ENCODE assay signal across 13 cellular contexts in the genomic region with DNA sequence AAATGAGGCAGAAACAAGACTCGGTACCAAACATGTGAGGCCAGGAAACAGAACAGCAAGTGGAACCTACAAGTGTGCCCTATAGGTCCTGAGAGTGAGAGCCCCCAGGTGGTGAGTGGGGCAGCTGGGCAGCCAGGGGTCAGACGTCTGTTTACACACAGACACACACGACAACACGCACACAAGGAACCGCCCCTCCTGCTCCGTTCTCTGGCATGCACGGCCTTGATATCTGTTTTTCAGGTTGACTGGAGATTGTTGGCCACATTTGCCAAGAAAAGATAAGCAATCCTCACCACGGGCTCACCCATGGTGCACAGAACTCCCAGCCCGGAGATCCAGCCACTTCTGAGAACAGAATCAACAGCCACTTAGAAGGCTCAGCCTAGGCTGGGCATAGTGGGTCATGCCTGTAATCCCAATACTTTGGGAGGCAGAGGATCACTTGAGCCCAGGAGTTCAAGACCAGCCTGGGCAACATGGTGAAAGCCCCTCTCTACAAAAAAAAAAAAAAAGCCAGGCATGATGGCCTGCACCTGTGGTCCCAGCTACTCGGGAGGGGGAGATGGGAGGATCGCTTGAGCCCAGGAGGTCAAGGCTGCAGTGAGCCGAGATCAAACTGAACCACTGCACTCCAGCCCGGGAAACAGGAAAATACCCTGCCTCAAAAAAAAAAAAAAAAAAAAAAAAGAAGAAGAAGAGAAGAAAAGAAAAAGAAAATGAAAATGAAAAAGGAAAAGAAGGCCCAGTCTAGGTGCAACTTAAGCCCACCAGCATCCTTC. TPM values are rescaled to one million over a fixed set of nuclear protein-coding genes. Genes with fewer than 3 reads are reported as not detected.
DNase-seq lines count a peak whose midpoint lies in the region; ATAC-seq and TF ChIP-seq lines count a peak whose summit lies in the region.
"Had no signal": no experiment of that assay in that cellular context is flagged by ENCODE, and none has a peak within 500 bp of the region (broad histone marks: within the 10 kb centered on the region; RNA-seq: fewer than 3 reads in every experiment).

No MANE protein-coding gene starts in this region.

- TF ChIP-seq CTCF in upper lobe of right lung (IDR thresholded peaks at IDR 0.05), result no peak

- H2BK5ac ChIP-seq in trophoblast cell (ENCODE audit: low read depth, low read length, poor library complexity), result no peak overlapping the region

- H2BK120ac ChIP-seq in trophoblast cell (ENCODE audit: insufficient read depth, low read length, poor library complexity), result no peak overlapping the region

- H3K79me1 ChIP-seq in trophoblast cell (ENCODE audit: low read length), result no peaks in the 10 kb centered on the region

- peak; percentile 41 for DNase-seq in DMS79 (lab: John Stamatoyannopoulos, UW)
- DNase-seq in OCI-M2 (lab: John Stamatoyannopoulos, UW; ENCODE audit: unreplicated experiment), result peak; percentile 83
- no peak for DNase-seq in epithelial cell of prostate (ENCODE audit: low read depth, low spot score)
- DNase-seq in trophoblast cell, result no peak
- no peak for DNase-seq in HPDE6-E6E7 (ENCODE audit: extremely low spot score)
- DNase-seq in upper lobe of right lung, result no peak
- DNase-seq: activated CD4-positive, alpha-beta T cell treated with anti-CD3 and anti-CD28 coated beads, Interleukin-2, amount 10 ng/mL, durations not matched to agents 24 days and 14 days; activated T-cell treated with anti-CD3 and anti-CD28 coated beads, Interleukin-2, amount 50 U/mL, for 24 hours; NCI-H1105; NCI-H2171 had no signal

- intact Hi-C loops in upper lobe of right lung (cut with DNase I), result no loop called here

- H3K4ac ChIP-seq in trophoblast cell (ENCODE audit: low read depth, low read length), result no peak overlapping the region

- no peak overlapping the region for H2AK5ac ChIP-seq in trophoblast cell (ENCODE audit: low read length)

- H3K27me3 ChIP-seq in trophoblast cell (ENCODE audit: insufficient read depth, low read length), result no peaks in the 10 kb centered on the region
- no peaks in the 10 kb centered on the region for H3K27me3 ChIP-seq in upper lobe of right lung

- no CpG with 5 or more reads among the region's 13 CpGs for WGBS in trophoblast cell (ENCODE audit: extremely low coverage, insufficient coverage, insufficient read length)

- no peak for ATAC-seq in HG02981 (IDR thresholded peaks at IDR 0.05; ENCODE audit: unreplicated experiment)
- ATAC-seq in HG02763 (IDR thresholded peaks at IDR 0.05; ENCODE audit: unreplicated experiment), result no peak
- no peak for ATAC-seq in upper lobe of right lung

- H3K9ac ChIP-seq in trophoblast cell (ENCODE audit: low read length), result no peak overlapping the region

- no peak overlapping the region for H2BK12ac ChIP-seq in trophoblast cell (ENCODE audit: low read length)

- H3K14ac ChIP-seq in trophoblast cell (ENCODE audit: low read length), result no peak overlapping the region

- H3K4me3 ChIP-seq in trophoblast cell (ENCODE audit: low read depth, low read length), result no peak overlapping the region
- H3K4me3 ChIP-seq in upper lobe of right lung, result no peak overlapping the region
- H3K4me3 ChIP-seq: tibial artery had no signal

- H4K12ac ChIP-seq in trophoblast cell (ENCODE audit: low read depth, low read length), result no peak overlapping the region

- peak overlapping the region; percentile 39 for H3K27ac ChIP-seq in epithelial cell of prostate
- no peak overlapping the region for H3K27ac ChIP-seq in trophoblast cell (ENCODE audit: low read depth, low read length)
- H3K27ac ChIP-seq in upper lobe of right lung, result no peak overlapping the region
- H3K27ac ChIP-seq: tibial artery had no signal

- H4K8ac ChIP-seq in trophoblast cell (ENCODE audit: low read depth, low read length), result no peak overlapping the region

- H3K18ac ChIP-seq in trophoblast cell (ENCODE audit: low read length), result no peak overlapping the region

- H4K91ac ChIP-seq in trophoblast cell (ENCODE audit: low read depth, low read length), result no peak overlapping the region

- peak overlapping the region; percentile 45 for H3K23ac ChIP-seq in trophoblast cell (ENCODE audit: low read length)

- H2AFZ ChIP-seq in trophoblast cell (ENCODE audit: insufficient read depth, low read length, poor library complexity), result no peak overlapping the region

- no peaks in the 10 kb centered on the region for H3K4me1 ChIP-seq in trophoblast cell (ENCODE audit: control insufficient read depth in 1 of 2, insufficient read depth in 2 of 2, low read length in 2 of 2)
- H3K4me1 ChIP-seq in upper lobe of right lung, result peaks cover 6% of the 10 kb centered on the region
- H3K4me1 ChIP-seq: tibial artery had no signal

- no peak overlapping the region for H3K4me2 ChIP-seq in trophoblast cell (ENCODE audit: low read length)

- no peaks in the 10 kb centered on the region for H3K79me2 ChIP-seq in trophoblast cell (ENCODE audit: control insufficient read depth, insufficient read depth, low read length, poor library complexity)

- no peaks in the 10 kb centered on the region for H3K9me3 ChIP-seq in trophoblast cell (ENCODE audit: insufficient read depth, low read depth, low read length)
- H3K9me3 ChIP-seq in upper lobe of right lung, result no peaks in the 10 kb centered on the region
- H3K9me3 ChIP-seq: tibial artery had no signal

- no peaks in the 10 kb centered on the region for H3K36me3 ChIP-seq in trophoblast cell (ENCODE audit: control insufficient read depth in 1 of 2, insufficient read depth in 2 of 2, low read length in 2 of 2)
- no peaks in the 10 kb centered on the region for H3K36me3 ChIP-seq in upper lobe of right lung
- H3K36me3 ChIP-seq: tibial artery had no signal

RNA-seq across cellular contexts. Expression of gene EIF5, which starts 19.4 kb away (rescaled TPM):
- 350 and 375 TPM in 2 replicates for polyA plus RNA-seq in trophoblast cell (2013)
- total RNA-seq in upper lobe of right lung, result 245 TPM

Comparison
In these comparisons a context has a peak if more than half of its experiments do, and no peak if none do; other contexts are left out.
1. DNase-seq: peak in DMS79 (single experiment) and OCI-M2 (single experiment); none in epithelial cell of prostate (single experiment), trophoblast cell (0 of 2), HPDE6-E6E7 (single experiment) and upper lobe of right lung (single experiment).